Comparison of ENCODE assay signal across 2 cellular contexts in the genomic region with DNA sequence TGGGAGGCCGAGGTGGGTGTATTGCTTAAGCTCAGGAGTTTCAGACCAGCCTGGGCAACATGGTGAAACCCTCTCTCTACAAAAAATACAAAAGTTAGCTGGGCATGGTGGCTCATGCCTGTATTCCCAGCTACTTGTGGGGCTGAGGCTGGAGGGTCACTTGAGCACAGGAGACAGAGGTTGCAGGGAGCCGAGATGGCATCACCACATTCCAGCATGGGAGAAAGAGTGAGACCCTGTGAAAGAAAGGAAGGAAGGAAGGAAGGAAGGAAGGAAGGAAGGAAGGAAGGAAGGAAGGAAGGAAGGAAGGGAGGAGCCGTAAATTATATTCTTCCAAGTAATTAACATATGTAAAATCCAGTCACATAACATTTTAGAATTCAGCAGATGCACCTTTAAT. TPM values are rescaled to one million over a fixed set of nuclear protein-coding genes. Genes with fewer than 3 reads are reported as not detected.
"Had no signal": no experiment of that assay in that cellular context is flagged by ENCODE, and none has a peak within 500 bp of the region (broad histone marks: within the 10 kb centered on the region; RNA-seq: fewer than 3 reads in every experiment).

No MANE protein-coding gene starts in this region.

RNA-seq across cellular contexts. Expression of gene SPATA6L, which starts 10.1 kb away (rescaled TPM):
- total RNA-seq: LHCN-M2, NCI-H460 had no signal
